In genomic region chr3:143536817-143537535, GRCh38 we compare ENCODE assay signal across 11 cellular contexts.
A peak's percentile ranks its signal among the peaks of the same experiment; 100 is the strongest.
DNase-seq lines count a peak whose midpoint lies in the region; ATAC-seq, FAIRE-seq and TF ChIP-seq lines count a peak whose summit lies in the region.
"Had no signal": no experiment of that assay in that cellular context is flagged by ENCODE, and none has a peak within 500 bp of the region (broad histone marks: within the 10 kb centered on the region; RNA-seq: fewer than 3 reads in every experiment).

No MANE protein-coding gene starts in this region.

- H3K27me3 Mint-ChIP-seq in stimulated activated memory B cell treated with anti-CD40 and anti-IgM and Interleukin-4, amounts not matched to agents 10 μg/mL and 1 μg/mL and 100 μg/mL, for 72 hours, result no peaks in the 10 kb centered on the region
- no peaks in the 10 kb centered on the region for H3K27me3 Mint-ChIP-seq in activated naive CD8-positive, alpha-beta T cell treated with anti-CD3 and anti-CD28 coated beads for 36 hours

- H3K27ac Mint-ChIP-seq in stimulated activated memory B cell treated with anti-CD40 and anti-IgM and Interleukin-4, amounts not matched to agents 10 μg/mL and 1 μg/mL and 100 μg/mL, for 72 hours, result peak overlapping the region; percentile 65
- H3K27ac Mint-ChIP-seq in activated naive CD8-positive, alpha-beta T cell treated with anti-CD3 and anti-CD28 coated beads for 36 hours, result no peak overlapping the region
- H3K27ac Mint-ChIP-seq: activated CD8-positive, alpha-beta T cell treated with anti-CD3 and anti-CD28 coated beads, Interleukin-2, amount 10 ng/mL, durations not matched to agents 7 days and 5 days had no signal

- H3K4me3 Mint-ChIP-seq in stimulated activated memory B cell treated with anti-CD40 and anti-IgM and Interleukin-4, amounts not matched to agents 10 μg/mL and 1 μg/mL and 100 μg/mL, for 72 hours, result no peak overlapping the region
- H3K4me3 Mint-ChIP-seq in activated naive CD8-positive, alpha-beta T cell treated with anti-CD3 and anti-CD28 coated beads for 36 hours, result no peak overlapping the region
- H3K4me3 Mint-ChIP-seq: activated CD8-positive, alpha-beta T cell treated with anti-CD3 and anti-CD28 coated beads, Interleukin-2, amount 10 ng/mL, durations not matched to agents 7 days and 5 days had no signal

- DNase-seq in GM19239 (ENCODE audit: insufficient read length, low spot score) (no peak), NCI-H69 (lab: John Stamatoyannopoulos, UW) (peak; percentile 2), fibroblast of pulmonary artery (ENCODE audit: low read depth) (peak; percentile 75), NOMO-1 treated with DMSO at 0.1 percent for 48 hours (lab: John Stamatoyannopoulos, UW; ENCODE audit: unreplicated experiment) (no peak), NCI-H2081 treated with DMSO at 0.1 percent for 48 hours (lab: John Stamatoyannopoulos, UW) (no peak)
- DNase-seq in activated naive CD8-positive, alpha-beta T cell treated with anti-CD3 and anti-CD28 coated beads for 36 hours, result no peak
- DNase-seq: activated CD8-positive, alpha-beta T cell treated with anti-CD3 and anti-CD28 coated beads, Interleukin-2, amount 10 ng/mL, durations not matched to agents 7 days and 5 days; central memory CD4-positive, alpha-beta T cell had no signal

- no peaks in the 10 kb centered on the region for H3K36me3 Mint-ChIP-seq in stimulated activated memory B cell treated with anti-CD40 and anti-IgM and Interleukin-4, amounts not matched to agents 10 μg/mL and 1 μg/mL and 100 μg/mL, for 72 hours
- no peaks in the 10 kb centered on the region for H3K36me3 Mint-ChIP-seq in activated naive CD8-positive, alpha-beta T cell treated with anti-CD3 and anti-CD28 coated beads for 36 hours

- ATAC-seq in stimulated activated memory B cell treated with anti-CD40 and anti-IgM and Interleukin-4, amounts not matched to agents 10 μg/mL and 1 μg/mL and 100 μg/mL, for 72 hours, result peak; percentile 11
- no peak for ATAC-seq in HG02852 (IDR thresholded peaks at IDR 0.05; ENCODE audit: unreplicated experiment)

- H3K9me3 Mint-ChIP-seq in stimulated activated memory B cell treated with anti-CD40 and anti-IgM and Interleukin-4, amounts not matched to agents 10 μg/mL and 1 μg/mL and 100 μg/mL, for 72 hours, result no peaks in the 10 kb centered on the region
- H3K9me3 Mint-ChIP-seq in activated naive CD8-positive, alpha-beta T cell treated with anti-CD3 and anti-CD28 coated beads for 36 hours, result no peaks in the 10 kb centered on the region

- TF ChIP-seq CTCF in fibroblast of pulmonary artery (IDR thresholded peaks at IDR 0.05; ENCODE audit: low read length, missing control alignments), result no peak

- FAIRE-seq in GM19239 (lab: Jason Lieb, UNC), result peak; percentile 69
- FAIRE-seq: pancreas had no signal

- H3K4me3 ChIP-seq in fibroblast of pulmonary artery (replicated peaks; ENCODE audit: low read depth, low read length), result no peak overlapping the region
- H3K4me3 ChIP-seq: pancreas had no signal

- H3K4me1 Mint-ChIP-seq in stimulated activated memory B cell treated with anti-CD40 and anti-IgM and Interleukin-4, amounts not matched to agents 10 μg/mL and 1 μg/mL and 100 μg/mL, for 72 hours, result peaks cover 37% of the 10 kb centered on the region
- H3K4me1 Mint-ChIP-seq in activated naive CD8-positive, alpha-beta T cell treated with anti-CD3 and anti-CD28 coated beads for 36 hours, result peaks cover 24% of the 10 kb centered on the region

Comparison
In these comparisons a context has a peak if more than half of its experiments do, and no peak if none do; other contexts are left out.
1. DNase-seq: peak in NCI-H69 (single experiment) and fibroblast of pulmonary artery (single experiment); none in GM19239 (single experiment), NOMO-1 treated with DMSO at 0.1 percent for 48 hours (single experiment), NCI-H2081 treated with DMSO at 0.1 percent for 48 hours (single experiment) and activated naive CD8-positive, alpha-beta T cell treated with anti-CD3 and anti-CD28 coated beads for 36 hours (single experiment).